In the genomic region with DNA sequence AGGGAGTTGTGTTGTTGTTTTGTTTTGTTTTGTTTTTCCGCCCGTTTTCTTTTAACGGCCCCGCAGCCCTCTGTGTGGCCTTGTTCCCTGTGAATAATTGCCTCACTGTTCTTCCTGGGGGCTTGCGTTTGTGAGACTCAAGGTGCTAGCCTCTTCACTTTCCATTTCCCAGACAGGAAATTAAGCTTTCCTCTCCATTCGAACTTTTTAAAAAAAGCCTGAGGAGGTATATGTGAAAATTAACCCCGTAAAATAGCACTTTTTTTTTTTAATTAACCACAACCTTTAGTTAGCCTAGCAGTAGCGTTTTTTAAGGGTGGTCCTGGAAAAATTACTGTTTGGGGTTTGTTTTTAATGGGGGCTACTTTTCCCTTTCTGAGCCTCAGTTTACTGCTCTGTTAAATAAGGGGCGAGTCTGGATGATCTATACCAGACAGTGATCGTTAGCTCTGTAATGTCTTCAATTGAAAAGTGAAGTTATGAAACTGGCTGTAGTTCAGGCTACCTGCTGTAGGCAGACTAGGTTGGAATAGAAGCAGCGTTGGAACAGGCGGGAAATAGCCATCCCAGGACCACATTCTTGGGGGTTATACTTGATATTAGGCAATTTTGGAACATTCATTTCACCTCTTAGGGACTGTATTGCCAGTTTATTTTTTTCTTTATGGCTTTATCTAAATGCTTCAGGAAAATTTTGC, we compare ENCODE assay signal across 8 cellular contexts. TPM values are rescaled to one million over a fixed set of nuclear protein-coding genes. Genes with fewer than 3 reads are reported as not detected.
DNase-seq lines count a peak whose midpoint lies in the region; ATAC-seq and TF ChIP-seq lines count a peak whose summit lies in the region.

No MANE protein-coding gene starts in this region.

- DNase-seq in GM06990 (ENCODE audit: extremely low read depth, insufficient read length) (no peak), T-helper 17 cell (no peak), foreskin fibroblast (no peak), NCI-H2029 (lab: John Stamatoyannopoulos, UW) (no peak), GM19240 (ENCODE audit: insufficient read length, low spot score) (no peak), iPS-NIHi11 (ENCODE audit: low spot score) (no peak)
- DNase-seq in stimulated activated effector memory CD8-positive, alpha-beta T cell treated with anti-CD3 and anti-CD28 coated beads, Interleukin-12 subunit alpha, Interleukin-12 subunit beta, amount 100 ng/mL, for 72 hours (ENCODE audit: low spot score in 2 of 2), result peak in 1 of 2 donors; percentile 45

- no peaks in the 10 kb centered on the region for H3K9me3 Mint-ChIP-seq in stimulated activated effector memory CD8-positive, alpha-beta T cell treated with anti-CD3 and anti-CD28 coated beads, Interleukin-12 subunit alpha, Interleukin-12 subunit beta, amount 100 ng/mL, for 72 hours

- TF ChIP-seq CTCF in GM06990 (IDR thresholded peaks at IDR 0.05; ENCODE audit: insufficient read depth, low read length, poor library complexity, severe bottlenecking), result no peak
- TF ChIP-seq CTCF in foreskin fibroblast (IDR thresholded peaks at IDR 0.05; ENCODE audit: low read depth, low read length), result no peak

- peak overlapping the region; percentile 100 for H3K27ac Mint-ChIP-seq in T-helper 17 cell
- H3K27ac Mint-ChIP-seq in stimulated activated effector memory CD8-positive, alpha-beta T cell treated with anti-CD3 and anti-CD28 coated beads, Interleukin-12 subunit alpha, Interleukin-12 subunit beta, amount 100 ng/mL, for 72 hours, result peak overlapping the region; percentile 100

- H3K27me3 Mint-ChIP-seq in T-helper 17 cell, result no peaks in the 10 kb centered on the region

- H3K4me1 Mint-ChIP-seq in T-helper 17 cell, result peaks cover 34% of the 10 kb centered on the region
- H3K4me1 Mint-ChIP-seq in stimulated activated effector memory CD8-positive, alpha-beta T cell treated with anti-CD3 and anti-CD28 coated beads, Interleukin-12 subunit alpha, Interleukin-12 subunit beta, amount 100 ng/mL, for 72 hours, result peaks cover 38% of the 10 kb centered on the region

- no peaks in the 10 kb centered on the region for H3K9me3 ChIP-seq in T-helper 17 cell (ENCODE audit: control insufficient read depth, low read length, poor library complexity, severe bottlenecking)

- no peaks in the 10 kb centered on the region for H3K27me3 ChIP-seq in GM06990 (replicated peaks; ENCODE audit: control insufficient read depth, insufficient read depth, low read length)

- peaks cover 3% of the 10 kb centered on the region; the same call in 1 of the 2 replicates for H3K36me3 ChIP-seq in GM06990 (ENCODE audit: control insufficient read depth, insufficient read depth, low read length)

- H3K36me3 Mint-ChIP-seq in T-helper 17 cell (ENCODE audit: low read depth), result peaks cover 6% of the 10 kb centered on the region
- H3K36me3 Mint-ChIP-seq in stimulated activated effector memory CD8-positive, alpha-beta T cell treated with anti-CD3 and anti-CD28 coated beads, Interleukin-12 subunit alpha, Interleukin-12 subunit beta, amount 100 ng/mL, for 72 hours, result peaks cover 57% of the 10 kb centered on the region

- peak overlapping the region; percentile 99 for H3K4me3 Mint-ChIP-seq in T-helper 17 cell
- peak overlapping the region; percentile 100 for H3K4me3 Mint-ChIP-seq in stimulated activated effector memory CD8-positive, alpha-beta T cell treated with anti-CD3 and anti-CD28 coated beads, Interleukin-12 subunit alpha, Interleukin-12 subunit beta, amount 100 ng/mL, for 72 hours

- H3K4me3 ChIP-seq in GM06990 (replicated peaks; ENCODE audit: low read depth, low read length) (peak overlapping the region; percentile 96), foreskin fibroblast (ENCODE audit: low read depth in 1 of 2, low read length in 2 of 2) (peak overlapping the region; percentile 83 to 98)

- ATAC-seq in HG02870 (IDR thresholded peaks at IDR 0.05; ENCODE audit: unreplicated experiment) (peak; percentile 2), T-helper 17 cell (peak; percentile 2)
- no peak for ATAC-seq in stimulated activated effector memory CD8-positive, alpha-beta T cell treated with anti-CD3 and anti-CD28 coated beads, Interleukin-12 subunit alpha, Interleukin-12 subunit beta, amount 100 ng/mL, for 72 hours

RNA-seq across cellular contexts. Expression of a gene that starts 1.7 kb away (rescaled TPM):
- total RNA-seq in T-helper 17 cell, result 100 to 1,000 TPM; 161 to 167 TPM

RNA-seq across cellular contexts. Expression of a gene that starts 39.8 kb away (rescaled TPM):
- 10 to 100 TPM; 59.2 to 64.8 TPM for total RNA-seq in T-helper 17 cell
